Comparison of ENCODE assay signal across 1 cellular context in the genomic region with DNA sequence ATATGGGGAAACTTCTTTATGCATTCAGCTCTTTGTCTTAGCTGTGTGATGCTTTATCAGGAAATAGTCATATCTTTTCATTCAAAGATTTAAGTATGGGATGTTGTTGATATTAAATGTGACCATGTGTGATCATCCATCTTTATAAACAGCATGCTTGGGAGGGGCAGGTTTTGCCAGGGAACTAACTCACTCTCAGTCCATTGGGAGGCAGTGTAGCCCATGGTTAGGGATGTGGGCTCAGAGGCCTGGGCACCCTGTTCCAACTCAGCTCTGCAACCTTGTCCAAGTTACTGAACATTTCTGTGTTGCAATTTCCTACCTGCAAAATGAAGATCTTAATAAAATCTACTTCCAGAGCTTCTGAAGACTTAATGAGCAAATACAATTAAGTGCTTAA.
A peak's percentile ranks its signal among the peaks of the same experiment; 100 is the strongest.
TF ChIP-seq lines count a peak whose summit lies in the region.

No MANE protein-coding gene starts in this region.

TF ChIP-seq in HCT116, 20 proteins besides CTCF, POLR2A, EP300 and RAD21 (continued from another document):
- no peak for TF ChIP-seq EZH2phosphoT487 (IDR thresholded peaks at IDR 0.05; ENCODE audit: borderline replicate concordance)
- TF ChIP-seq YY1 (IDR thresholded peaks at IDR 0.05; ENCODE audit: extremely low read depth, insufficient replicate concordance, low read depth, low read length): peak; percentile 21
